Comparison of ENCODE assay signal across 34 cellular contexts in genomic region chr14:50906326-50906725, GRCh38. TPM values are rescaled to one million over a fixed set of nuclear protein-coding genes. Genes with fewer than 3 reads are reported as not detected.
A peak's percentile ranks its signal among the peaks of the same experiment; 100 is the strongest.
DNase-seq lines count a peak whose midpoint lies in the region; ATAC-seq lines count a peak whose summit lies in the region.
"Had no signal": no experiment of that assay in that cellular context is flagged by ENCODE, and none has a peak within 500 bp of the region (broad histone marks: within the 10 kb centered on the region; RNA-seq: fewer than 3 reads in every experiment).

No MANE protein-coding gene starts in this region.

- peaks cover 4% of the 10 kb centered on the region for H3K9me3 Mint-ChIP-seq in stimulated activated memory B cell treated with anti-CD40 and anti-IgM and Interleukin-4, amounts not matched to agents 10 μg/mL and 1 μg/mL and 100 μg/mL, for 72 hours
- H3K9me3 Mint-ChIP-seq: activated CD4-positive, alpha-beta memory T cell treated with anti-CD3 and anti-CD28 coated beads, Interleukin-2, amount 10 ng/mL, durations not matched to agents 7 days and 5 days; activated naive CD4-positive, alpha-beta T cell treated with anti-CD3 and anti-CD28 coated beads for 36 hours; HFFc6; nephron; stimulated activated naive B cell treated with anti-CD40 and anti-IgM and Interleukin-4, amounts not matched to agents 10 μg/mL and 1 μg/mL and 100 μg/mL, for 72 hours had no signal

- H3K36me3 Mint-ChIP-seq in stimulated activated memory B cell treated with anti-CD40 and anti-IgM and Interleukin-4, amounts not matched to agents 10 μg/mL and 1 μg/mL and 100 μg/mL, for 72 hours: no peaks in the 10 kb centered on the region
- H3K36me3 Mint-ChIP-seq: stimulated activated naive B cell treated with anti-CD40 and anti-IgM and Interleukin-4, amounts not matched to agents 10 μg/mL and 1 μg/mL and 100 μg/mL, for 72 hours had no signal

- H3K79me1 ChIP-seq in mesenchymal stem cell (replicated peaks; ENCODE audit: low read length, poor library complexity, severe bottlenecking) (no peaks in the 10 kb centered on the region), neuronal stem cell (ENCODE audit: low read depth, low read length) (no peaks in the 10 kb centered on the region)

- no peaks in the 10 kb centered on the region for H3K4me1 ChIP-seq in mesenchymal stem cell (ENCODE audit: control insufficient read depth, insufficient read depth, low read depth, low read length)
- peaks cover 0 to 4% of the 10 kb centered on the region in 2 donors for H3K4me1 ChIP-seq in neuronal stem cell (ENCODE audit: control insufficient read depth in 2 of 2, insufficient read depth in 1 of 2, low read depth in 1 of 2, low read length in 2 of 2)
- H3K4me1 ChIP-seq: gastroesophageal sphincter, lower lobe of right lung, suprapubic skin had no signal

- H2AK5ac ChIP-seq in mesenchymal stem cell (ENCODE audit: low read length, severe bottlenecking): no peak overlapping the region
- no peak overlapping the region for H2AK5ac ChIP-seq in neuronal stem cell (ENCODE audit: low read depth, low read length)

- H3K23ac ChIP-seq in mesenchymal stem cell (ENCODE audit: low read length in 2 of 2): no peak overlapping the region
- no peak overlapping the region for H3K23ac ChIP-seq in neuronal stem cell (ENCODE audit: low read depth, low read length, poor library complexity)

- H3K4me3 Mint-ChIP-seq in stimulated activated memory B cell treated with anti-CD40 and anti-IgM and Interleukin-4, amounts not matched to agents 10 μg/mL and 1 μg/mL and 100 μg/mL, for 72 hours: no peak overlapping the region
- H3K4me3 Mint-ChIP-seq: activated CD4-positive, alpha-beta memory T cell treated with anti-CD3 and anti-CD28 coated beads, Interleukin-2, amount 10 ng/mL, durations not matched to agents 7 days and 5 days; activated naive CD4-positive, alpha-beta T cell treated with anti-CD3 and anti-CD28 coated beads for 36 hours; CD4-positive, CD25-positive, alpha-beta regulatory T cell; HFFc6; nephron; stimulated activated naive B cell treated with anti-CD40 and anti-IgM and Interleukin-4, amounts not matched to agents 10 μg/mL and 1 μg/mL and 100 μg/mL, for 72 hours had no signal

- H3K4me3 ChIP-seq in mesenchymal stem cell (ENCODE audit: insufficient read depth in 1 of 2, low read depth in 1 of 2, low read length in 2 of 2) (no peak overlapping the region), neuronal stem cell (ENCODE audit: low read length in 2 of 2) (no peak overlapping the region)
- H3K4me3 ChIP-seq: gastroesophageal sphincter, hepatocyte, lower lobe of right lung, suprapubic skin had no signal

- no peak overlapping the region for H3K27ac Mint-ChIP-seq in stimulated activated memory B cell treated with anti-CD40 and anti-IgM and Interleukin-4, amounts not matched to agents 10 μg/mL and 1 μg/mL and 100 μg/mL, for 72 hours
- H3K27ac Mint-ChIP-seq: activated CD4-positive, alpha-beta memory T cell treated with anti-CD3 and anti-CD28 coated beads, Interleukin-2, amount 10 ng/mL, durations not matched to agents 7 days and 5 days; activated naive CD4-positive, alpha-beta T cell treated with anti-CD3 and anti-CD28 coated beads for 36 hours; CD4-positive, CD25-positive, alpha-beta regulatory T cell; HFFc6; nephron; stimulated activated naive B cell treated with anti-CD40 and anti-IgM and Interleukin-4, amounts not matched to agents 10 μg/mL and 1 μg/mL and 100 μg/mL, for 72 hours had no signal

- H2AFZ ChIP-seq in mesenchymal stem cell (ENCODE audit: low read depth, low read length) (no peak overlapping the region), neuronal stem cell (ENCODE audit: low read length) (no peak overlapping the region)
- H2AFZ ChIP-seq: hepatocyte had no signal

- H3K27me3 ChIP-seq in layer of hippocampus (ENCODE audit: control insufficient read depth, insufficient read depth, low read length) (no peaks in the 10 kb centered on the region), mesenchymal stem cell (ENCODE audit: control insufficient read depth in 1 of 2, insufficient read depth in 1 of 2, low read length in 2 of 2) (no peaks in the 10 kb centered on the region), neuronal stem cell (ENCODE audit: control insufficient read depth in 3 of 3, insufficient read depth in 3 of 3, low read depth in 1 of 3, low read length in 3 of 3) (no peaks in the 10 kb centered on the region)
- H3K27me3 ChIP-seq: gastroesophageal sphincter, hepatocyte, suprapubic skin had no signal

- H2BK12ac ChIP-seq in mesenchymal stem cell (ENCODE audit: low read length in 2 of 2) (no peak overlapping the region), neuronal stem cell (ENCODE audit: low read length) (no peak overlapping the region)

- ATAC-seq in stimulated activated memory B cell treated with anti-CD40 and anti-IgM and Interleukin-4, amounts not matched to agents 10 μg/mL and 1 μg/mL and 100 μg/mL, for 72 hours: no peak
- ATAC-seq: gastroesophageal sphincter; lower lobe of right lung; Right ventricle myocardium inferior; stimulated activated naive B cell treated with anti-CD40 and anti-IgM and Interleukin-4, amounts not matched to agents 10 μg/mL and 1 μg/mL and 100 μg/mL, for 72 hours had no signal

- H2BK5ac ChIP-seq in mesenchymal stem cell (ENCODE audit: low read depth, low read length, poor library complexity, severe bottlenecking) (no peak overlapping the region), neuronal stem cell (ENCODE audit: low read length) (no peak overlapping the region)

- DNase-seq in Ammon's horn (ENCODE audit: low spot score) (peak; percentile 29), NCI-H1436 treated with DMSO at 0.1 percent for 48 hours (lab: John Stamatoyannopoulos, UW) (peak; percentile 37), RPMI7951 (ENCODE audit: low read depth) (peak; percentile 8), mesenchymal stem cell (no peak), neuronal stem cell (ENCODE audit: low spot score) (no peak), GM19238 (ENCODE audit: insufficient read length, low spot score) (no peak)
- DNase-seq: activated CD4-positive, alpha-beta memory T cell treated with anti-CD3 and anti-CD28 coated beads, Interleukin-2, amount 10 ng/mL, durations not matched to agents 7 days and 5 days; activated CD4-positive, alpha-beta T cell treated with anti-CD3 and anti-CD28 coated beads for 1 hour; activated CD8-positive, alpha-beta memory T cell treated with anti-CD3 and anti-CD28 coated beads, Interleukin-2, amount 50 U/mL, for 48 hours; activated naive CD4-positive, alpha-beta T cell treated with anti-CD3 and anti-CD28 coated beads for 36 hours; CD4-positive, CD25-positive, alpha-beta regulatory T cell; cerebellar nuclear complex; GOT3; HFFc6; lower lobe of right lung; NCI-H1092; NCI-H2107; NCI-H446; NK-92 treated with Interleukin-12 subunit alpha and Interleukin-12 subunit beta, amount 100 ng/mL, for 24 hours; stimulated activated naive B cell treated with anti-CD40 and anti-IgM and Interleukin-4, amounts not matched to agents 10 μg/mL and 1 μg/mL and 100 μg/mL, for 72 hours; T-helper 2 cell had no signal

- H2BK120ac ChIP-seq in mesenchymal stem cell (ENCODE audit: low read depth, low read length) (no peak overlapping the region), neuronal stem cell (ENCODE audit: low read depth, low read length) (no peak overlapping the region)

- H3K27ac ChIP-seq in layer of hippocampus (ENCODE audit: low read depth, low read length) (peak overlapping the region; percentile 64), mesenchymal stem cell (ENCODE audit: low read length, poor library complexity, severe bottlenecking) (no peak overlapping the region), neuronal stem cell (replicated peaks; ENCODE audit: low read length) (no peak overlapping the region)
- H3K27ac ChIP-seq: gastroesophageal sphincter, hepatocyte, lower lobe of right lung, suprapubic skin had no signal

- peaks cover 18% of the 10 kb centered on the region for H3K27me3 Mint-ChIP-seq in stimulated activated memory B cell treated with anti-CD40 and anti-IgM and Interleukin-4, amounts not matched to agents 10 μg/mL and 1 μg/mL and 100 μg/mL, for 72 hours

- peaks cover 23 to 73% of the 10 kb centered on the region in 2 experiments for H3K36me3 ChIP-seq in mesenchymal stem cell (ENCODE audit: control insufficient read depth in 1 of 2, insufficient read depth in 2 of 2, low read depth in 1 of 2, low read length in 2 of 2)
- H3K36me3 ChIP-seq in neuronal stem cell (replicated peaks in 1 of 2; ENCODE audit: control insufficient read depth in 2 of 2, insufficient read depth in 2 of 2, low read length in 2 of 2): no peaks in the 10 kb centered on the region

- peaks cover 3% of the 10 kb centered on the region for H3K9me3 ChIP-seq in mesenchymal stem cell (ENCODE audit: control insufficient read depth, low read length)
- peaks cover 0 to 7% of the 10 kb centered on the region in 2 donors for H3K9me3 ChIP-seq in neuronal stem cell (replicated peaks in 1 of 2; ENCODE audit: control insufficient read depth in 2 of 2, insufficient read depth in 1 of 2, low read depth in 1 of 2, low read length in 2 of 2)
- H3K9me3 ChIP-seq: gastroesophageal sphincter, lower lobe of right lung, suprapubic skin had no signal

- H4K91ac ChIP-seq in mesenchymal stem cell (ENCODE audit: low read length) (no peak overlapping the region), neuronal stem cell (ENCODE audit: low read depth, low read length, poor library complexity) (no peak overlapping the region)

- no peak overlapping the region for H3K14ac ChIP-seq in mesenchymal stem cell (ENCODE audit: low read length in 2 of 2)
- H3K14ac ChIP-seq in neuronal stem cell (ENCODE audit: low read length): no peak overlapping the region

- over 99% methylated on average over 4 of the region's 4 CpGs for WGBS in mesenchymal stem cell
- WGBS in neuronal stem cell (ENCODE audit: extremely low coverage in 2 of 2, insufficient read length in 2 of 2, insufficient replicate concordance in 1 of 2), 2 donors: no CpG with 5 or more reads among the region's 4 CpGs

- no peak overlapping the region for H3K4me2 ChIP-seq in mesenchymal stem cell (ENCODE audit: low read length, poor library complexity, severe bottlenecking)
- no peak overlapping the region for H3K4me2 ChIP-seq in neuronal stem cell (ENCODE audit: insufficient read depth, low read length, poor library complexity, severe bottlenecking)
- H3K4me2 ChIP-seq: hepatocyte had no signal

- no peak overlapping the region for H3K9ac ChIP-seq in mesenchymal stem cell (ENCODE audit: low read length)
- H3K9ac ChIP-seq in neuronal stem cell (ENCODE audit: low read depth, low read length, poor library complexity): no peak overlapping the region

- H3K4ac ChIP-seq in mesenchymal stem cell (ENCODE audit: low read depth in 1 of 2, low read length in 2 of 2): no peak overlapping the region
- H3K4ac ChIP-seq in neuronal stem cell (ENCODE audit: low read length): no peak overlapping the region

- H3K18ac ChIP-seq in mesenchymal stem cell (ENCODE audit: low read depth in 1 of 2, low read length in 2 of 2): no peak overlapping the region
- no peak overlapping the region for H3K18ac ChIP-seq in neuronal stem cell (ENCODE audit: low read length)

- H2BK15ac ChIP-seq in mesenchymal stem cell (ENCODE audit: low read depth, poor library complexity, severe bottlenecking): no peak overlapping the region
- no peak overlapping the region for H2BK15ac ChIP-seq in neuronal stem cell (ENCODE audit: low read length)

- H4K8ac ChIP-seq in mesenchymal stem cell (ENCODE audit: low read length): no peak overlapping the region
- H4K8ac ChIP-seq in neuronal stem cell (ENCODE audit: low read depth, low read length): no peak overlapping the region

- no peaks in the 10 kb centered on the region for H3K4me1 Mint-ChIP-seq in stimulated activated memory B cell treated with anti-CD40 and anti-IgM and Interleukin-4, amounts not matched to agents 10 μg/mL and 1 μg/mL and 100 μg/mL, for 72 hours
- H3K4me1 Mint-ChIP-seq: activated CD4-positive, alpha-beta memory T cell treated with anti-CD3 and anti-CD28 coated beads, Interleukin-2, amount 10 ng/mL, durations not matched to agents 7 days and 5 days; CD4-positive, CD25-positive, alpha-beta regulatory T cell; nephron had no signal

RNA-seq across cellular contexts. Expression of gene ABHD12B, which starts 34.5 kb away (rescaled TPM):
- total RNA-seq in RPMI7951 (2014; rRNA removed; shearing (Covaris generic)): 0.12 TPM in 1 of 2 replicates, not detected in the other
- not detected for polyA plus RNA-seq in mesenchymal stem cell (2013, experiment 1 of 2)
- 0.08 TPM for polyA plus RNA-seq in mesenchymal stem cell (2013, experiment 2 of 2)
- not detected for polyA plus RNA-seq in neuronal stem cell (2013, experiment 1 of 2)
- 0.10 TPM for polyA plus RNA-seq in neuronal stem cell (2013, experiment 2 of 2)
- total RNA-seq: activated CD4-positive, alpha-beta memory T cell treated with anti-CD3 and anti-CD28 coated beads, Interleukin-2, amount 10 ng/mL, durations not matched to agents 7 days and 5 days; activated naive CD4-positive, alpha-beta T cell treated with anti-CD3 and anti-CD28 coated beads for 36 hours; Daoy; endothelial cell of umbilical vein; gastroesophageal sphincter; hepatocyte; HT1080; lower lobe of right lung; osteoblast; Right ventricle myocardium inferior; skeletal muscle tissue had no signal
- polyA plus RNA-seq: CD4-positive, CD25-positive, alpha-beta regulatory T cell; endothelial cell of umbilical vein; fibroblast of lung; hepatocyte had no signal

RNA-seq across cellular contexts. Expression of gene PYGL, which starts 38.0 kb away (rescaled TPM):
- total RNA-seq in RPMI7951 (2014; rRNA removed; shearing (Covaris generic)): 40.2 and 48.3 TPM in 2 replicates
- 30.1 TPM for polyA plus RNA-seq in mesenchymal stem cell (2013, experiment 1 of 2)
- polyA plus RNA-seq in mesenchymal stem cell (2013, experiment 2 of 2): 30.8 TPM
- 29.2 TPM for polyA plus RNA-seq in neuronal stem cell (2013, experiment 1 of 2)
- 29.4 TPM for polyA plus RNA-seq in neuronal stem cell (2013, experiment 2 of 2)

Comparison
In these comparisons a context has a peak if more than half of its experiments do, and no peak if none do; other contexts are left out.
1. DNase-seq: peak in Ammon's horn (single experiment), NCI-H1436 treated with DMSO at 0.1 percent for 48 hours (single experiment) and RPMI7951 (single experiment); none in mesenchymal stem cell (single experiment), neuronal stem cell (single experiment) and GM19238 (single experiment).